Comparison of ENCODE assay signal across 15 cellular contexts in the genomic region with DNA sequence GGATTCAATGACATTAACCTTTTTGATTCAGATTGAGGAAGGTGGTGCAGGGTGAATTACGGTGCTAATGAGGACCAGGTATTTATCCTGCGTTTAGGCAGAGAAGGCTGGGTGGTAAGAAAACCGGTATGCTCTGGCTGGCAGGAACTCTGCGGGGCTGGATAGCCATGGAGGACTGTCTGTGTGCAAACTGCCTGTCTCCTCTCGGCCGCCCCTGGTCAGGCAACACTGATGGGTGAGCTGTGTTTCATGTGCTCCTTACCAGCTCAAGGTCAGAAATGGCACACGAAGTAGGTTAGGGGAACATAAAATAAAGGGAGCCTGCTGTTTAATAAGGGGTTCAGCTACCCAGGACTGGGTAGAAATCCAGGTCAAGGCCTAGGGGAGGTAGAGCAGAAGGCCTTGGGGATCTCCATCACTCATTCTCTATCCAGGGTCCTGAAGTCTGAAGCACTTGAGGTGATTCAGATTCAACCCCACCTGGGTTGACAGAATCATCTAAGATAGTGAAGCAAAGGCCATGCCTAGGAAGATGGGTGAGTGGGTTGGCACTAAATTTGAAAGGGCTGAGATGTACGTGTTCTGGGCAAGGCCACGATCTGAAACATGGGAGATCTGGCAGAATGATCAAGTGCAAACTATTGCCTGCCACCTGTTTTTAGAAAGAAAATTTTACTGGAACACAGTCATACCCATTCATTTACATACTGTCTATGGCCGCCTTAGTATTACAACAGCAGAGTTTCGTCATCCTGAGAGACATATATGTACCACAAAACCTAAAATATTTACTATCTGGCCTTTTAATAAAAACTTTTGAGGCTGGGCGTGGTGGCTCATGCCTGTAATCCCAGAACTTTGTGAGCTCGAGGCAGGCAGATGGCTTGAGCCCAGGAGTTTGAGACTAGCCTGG.
DNase-seq lines count a peak whose midpoint lies in the region; ATAC-seq, FAIRE-seq and TF ChIP-seq lines count a peak whose summit lies in the region.
"Had no signal": no experiment of that assay in that cellular context is flagged by ENCODE, and none has a peak within 500 bp of the region (broad histone marks: within the 10 kb centered on the region; RNA-seq: fewer than 3 reads in every experiment).

No MANE protein-coding gene starts in this region.

- no peak overlapping the region for H3K4me3 ChIP-seq in bronchial epithelial cell (ENCODE audit: low read depth, low read length)
- H3K4me3 ChIP-seq in ascending aorta: no peak overlapping the region
- no peak overlapping the region for H3K4me3 ChIP-seq in colonic mucosa
- H3K4me3 ChIP-seq: esophagus squamous epithelium, PC-9 had no signal

- DNase-seq in ELR (ENCODE audit: low read depth) (peak; percentile 7), MV-4-11 (lab: John Stamatoyannopoulos, UW) (peak; percentile 63), bronchial epithelial cell (ENCODE audit: low read depth) (no peak), myocyte (ENCODE audit: low read depth) (peak; percentile 9), ascending aorta (ENCODE audit: low spot score in 2 of 2) (no peak), colonic mucosa (no peak)
- DNase-seq in activated naive CD4-positive, alpha-beta T cell treated with Interleukin-2 at 50 U/mL for 16 hours: no peak
- DNase-seq: activated CD4-positive, alpha-beta T cell treated with anti-CD3 and anti-CD28 coated beads, Interleukin-2, amount 50 U/mL, for 1 hour; COR-L47; esophagus squamous epithelium; MM.1S; NCI-H2081 treated with DMSO at 0.1 percent for 48 hours; NCI-H69; PC-9 had no signal

- H3K36me3 ChIP-seq in bronchial epithelial cell (ENCODE audit: control insufficient read depth, insufficient read depth, low read length) (no peaks in the 10 kb centered on the region), ascending aorta (no peaks in the 10 kb centered on the region), colonic mucosa (no peaks in the 10 kb centered on the region)

- TF ChIP-seq POLR2A in GM18505 (IDR thresholded peaks at IDR 0.05; ENCODE audit: borderline replicate concordance, extremely low read depth, insufficient read depth, insufficient read length): no peak

- H3K9me3 ChIP-seq in ascending aorta (no peaks in the 10 kb centered on the region), colonic mucosa (no peaks in the 10 kb centered on the region)
- H3K9me3 ChIP-seq: esophagus squamous epithelium had no signal

- no peak for ATAC-seq in GM18505 (IDR thresholded peaks at IDR 0.05; ENCODE audit: unreplicated experiment)

- intact Hi-C loops in ascending aorta (cut with DNase I) (no loop called here), colonic mucosa (cut with DNase I) (no loop called here)

- H3K9ac ChIP-seq in colonic mucosa (ENCODE audit: low read depth in 2 of 2, low read length in 2 of 2): no peak overlapping the region

- H3K4me1 ChIP-seq in ascending aorta (no peaks in the 10 kb centered on the region), colonic mucosa (no peaks in the 10 kb centered on the region)

- H3K27me3 ChIP-seq in bronchial epithelial cell (ENCODE audit: control insufficient read depth, insufficient read depth, low read length) (no peaks in the 10 kb centered on the region), ascending aorta (no peaks in the 10 kb centered on the region), colonic mucosa (no peaks in the 10 kb centered on the region)
- H3K27me3 ChIP-seq: esophagus squamous epithelium had no signal

- H3K27ac ChIP-seq in ascending aorta (no peak overlapping the region), colonic mucosa (no peak overlapping the region)
- H3K27ac ChIP-seq: PC-9 had no signal

- FAIRE-seq in bronchial epithelial cell (lab: Jason Lieb, UNC): peak; percentile 50

- TF ChIP-seq CTCF in bronchial epithelial cell (IDR thresholded peaks at IDR 0.05; ENCODE audit: insufficient read depth, low read length, severe bottlenecking) (no peak), ascending aorta (IDR thresholded peaks at IDR 0.05) (no peak), colonic mucosa (IDR thresholded peaks at IDR 0.05) (no peak)

Comparison
In these comparisons a context has a peak if more than half of its experiments do, and no peak if none do; other contexts are left out.
1. DNase-seq: peak in ELR (single experiment), MV-4-11 (single experiment) and myocyte (single experiment); none in bronchial epithelial cell (single experiment), ascending aorta (0 of 2), activated naive CD4-positive, alpha-beta T cell treated with Interleukin-2 at 50 U/mL for 16 hours (single experiment) and colonic mucosa (single experiment).